ENCODE assay signal across 29 cellular contexts in genomic region chr3:51593697-51594096, GRCh38. TPM values are rescaled to one million over a fixed set of nuclear protein-coding genes. Genes with fewer than 3 reads are reported as not detected.
DNase-seq lines count a peak whose midpoint lies in the region; ATAC-seq, FAIRE-seq and TF ChIP-seq lines count a peak whose summit lies in the region.
"Had no signal": no experiment of that assay in that cellular context is flagged by ENCODE, and none has a peak within 500 bp of the region (broad histone marks: within the 10 kb centered on the region; RNA-seq: fewer than 3 reads in every experiment).

No MANE protein-coding gene starts in this region.

- no peak overlapping the region for H3K27ac ChIP-seq in K562 (ENCODE audit: extremely low read depth, low read depth, low read length)
- H3K27ac ChIP-seq: 22Rv1; A549; BLaER1; BLaER1 treated with 17β-estradiol and CSF1 and Interleukin-3, amounts not matched to agents 10 nM and 100 nM; C4-2B had no signal

- H3K9me3 ChIP-seq in K562 (replicated peaks; ENCODE audit: control insufficient read depth, insufficient read depth, low read depth, low read length) = no peaks in the 10 kb centered on the region
- H3K9me3 ChIP-seq: A549; BE2C; BLaER1; BLaER1 treated with 17β-estradiol and CSF1 and Interleukin-3, amounts not matched to agents 10 nM and 100 nM; Caco-2 had no signal

- no peak overlapping the region for H3K4me3 ChIP-seq in K562
- H3K4me3 ChIP-seq: A549; BLaER1; BLaER1 treated with 17β-estradiol and CSF1 and Interleukin-3, amounts not matched to agents 10 nM and 100 nM had no signal

- H3K9me1 ChIP-seq in K562 (ENCODE audit: control insufficient read depth, insufficient read depth, low read length) = no peaks in the 10 kb centered on the region

- 96% methylated on average over 4 of the region's 4 CpGs for WGBS in K562 (ENCODE audit: insufficient coverage, low coverage, missing lambda C conversion rate)

- H3K27me3 ChIP-seq in K562 (ENCODE audit: control insufficient read depth in 2 of 2, insufficient read depth in 2 of 2, low read length in 2 of 2) = no peaks in the 10 kb centered on the region
- H3K27me3 ChIP-seq: BE2C; BLaER1; BLaER1 treated with 17β-estradiol and CSF1 and Interleukin-3, amounts not matched to agents 10 nM and 100 nM had no signal

- BruUV-seq in K562 (replicated peaks; lab: Mats Ljungman, UMichigan) = no TSS peak

- H3K9ac ChIP-seq in K562 (ENCODE audit: insufficient read depth in 1 of 2, low read depth in 2 of 2, low read length in 2 of 2) = no peak overlapping the region
- H3K9ac ChIP-seq: BLaER1; BLaER1 treated with 17β-estradiol and CSF1 and Interleukin-3, amounts not matched to agents 10 nM and 100 nM had no signal

- no peak for DNase-seq in K562 (ENCODE audit: extremely low read depth in 1 of 4, low spot score in 3 of 4)
- DNase-seq: 8988T; ACHN; AML-193; BE2C; C1 segment of cervical spinal cord; Caco-2; Calu3; CD4-positive, alpha-beta memory T cell; CD4-positive, alpha-beta T cell; CD4-positive, CD25-positive, alpha-beta regulatory T cell; CD8-positive, alpha-beta memory T cell; CD8-positive, alpha-beta T cell; COR-L47; DMS 273 treated with DMSO at 0.1 percent for 48 hours; DMS153; DMS53; DMS79; DMS79 treated with DMSO at 0.1 percent for 48 hours; DND-41; EL had no signal

- no peak overlapping the region for H3K4me2 ChIP-seq in K562 (ENCODE audit: insufficient read depth, low read length)
- H3K4me2 ChIP-seq: A549; BLaER1; BLaER1 treated with 17β-estradiol and CSF1 and Interleukin-3, amounts not matched to agents 10 nM and 100 nM had no signal

- TF ChIP-seq POLR2A in K562 (conservative IDR thresholded peaks at IDR 0.05) = no peak

- CTCF ChIA-PET in K562 (lab: Yijun Ruan, JAX; ENCODE audit: low intra/inter-chr PET ratio) = no interaction called here

- no peak for TF ChIP-seq EP300 in K562 (IDR thresholded peaks at IDR 0.05; ENCODE audit: low read length)

- no peaks in the 10 kb centered on the region for H3K4me1 ChIP-seq in K562 (replicated peaks in 1 of 2; ENCODE audit: control insufficient read depth in 2 of 2, insufficient read depth in 2 of 2, low read length in 2 of 2)
- H3K4me1 ChIP-seq: A549, BE2C, Caco-2 had no signal

- H2AFZ ChIP-seq in K562 (ENCODE audit: low read depth, low read length) = no peak overlapping the region

- POLR2A ChIA-PET in K562 (lab: Yijun Ruan, JAX) = no interaction called here

- no peaks in the 10 kb centered on the region for H4K20me1 ChIP-seq in K562 (replicated peaks; ENCODE audit: control insufficient read depth, insufficient read depth, low read length)

- TF ChIP-seq CTCF in K562 (IDR thresholded peaks at IDR 0.05 in 2 of 3, conservative IDR thresholded peaks at IDR 0.05 in 1 of 3; ENCODE audit: insufficient read depth in 2 of 3, low read depth in 1 of 3, low read length in 3 of 3) = no peak

- no peak for TF ChIP-seq RAD21 in K562 (CRISPR knock-in tag; conservative IDR thresholded peaks at IDR 0.05 in 1 of 2, IDR thresholded peaks at IDR 0.05 in 1 of 2)

- no peak for ATAC-seq in K562
- no peak for ATAC-seq in HG02870 (IDR thresholded peaks at IDR 0.05; ENCODE audit: unreplicated experiment)
- ATAC-seq: A549; CD8-positive, alpha-beta T cell had no signal

- peaks cover 8% of the 10 kb centered on the region; the same call in 2 of the 3 replicates for H3K36me3 ChIP-seq in K562 (ENCODE audit: control insufficient read depth, insufficient read depth, low read length)
- H3K36me3 ChIP-seq: BE2C had no signal

- H3K79me2 ChIP-seq in K562 (ENCODE audit: control insufficient read depth, insufficient read depth, low read length) = no peaks in the 10 kb centered on the region

- FAIRE-seq in K562 (lab: Jason Lieb, UNC) = no peak
- FAIRE-seq: A204.1, A549, D721Med had no signal

- intact Hi-C loops in K562 (cut with micrococcal nuclease) = no loop called here

- in situ Hi-C loops in K562 (cut with MboI) = no loop called here

TF ChIP-seq in K562, 482 proteins besides CTCF, POLR2A, EP300 and RAD21 (continues in another document):
- TF ChIP-seq ZNF707 (CRISPR knock-in tag; conservative IDR thresholded peaks at IDR 0.05) (peak; percentile 49; the same call in 1 of the 2 replicates), KDM1A (IDR thresholded peaks at IDR 0.05) (no peak), GATAD2A (IDR thresholded peaks at IDR 0.05) (no peak), NR1H2 (CRISPR knock-in tag; IDR thresholded peaks at IDR 0.05) (no peak), FIP1L1 (IDR thresholded peaks at IDR 0.05; ENCODE audit: low read depth, low read length, poor library complexity, severe bottlenecking) (no peak), NFATC3 (IDR thresholded peaks at IDR 0.05) (no peak), ZBTB49 (CRISPR knock-in tag; IDR thresholded peaks at IDR 0.05; ENCODE audit: borderline replicate concordance) (no peak), ZNF165 (CRISPR knock-in tag; IDR thresholded peaks at IDR 0.05; ENCODE audit: borderline replicate concordance) (no peak), ZBTB12 (CRISPR knock-in tag; IDR thresholded peaks at IDR 0.05) (no peak), NR4A1 (CRISPR knock-in tag; IDR thresholded peaks at IDR 0.05) (no peak), NR4A1 (tag; IDR thresholded peaks at IDR 0.05) (no peak), PTBP1 (IDR thresholded peaks at IDR 0.05; ENCODE audit: low read depth, low read length) (no peak), EGR1 (conservative IDR thresholded peaks at IDR 0.05) (no peak), ZNF140 (CRISPR knock-in tag; IDR thresholded peaks at IDR 0.05) (peak; percentile 79; the same call in 1 of the 2 replicates), WHSC1 (IDR thresholded peaks at IDR 0.05; ENCODE audit: low read length) (no peak), NFRKB (IDR thresholded peaks at IDR 0.05; ENCODE audit: low read depth) (no peak), ZNF277 (CRISPR knock-in tag; IDR thresholded peaks at IDR 0.05; ENCODE audit: borderline replicate concordance) (peak; percentile 83; the same call in 1 of the 2 replicates), DIDO1 (tag; IDR thresholded peaks at IDR 0.05; ENCODE audit: low read depth) (no peak)

RNA-seq across cellular contexts. Expression of gene RAD54L2, which starts 55.2 kb away (rescaled TPM):
- 58.3 and 76.4 TPM in 2 replicates for total RNA-seq in K562 (2011; cell fraction: chromatin; rRNA removed; ENCODE audit: low replicate concordance)
- total RNA-seq in K562 (2011; cell fraction: nucleolus; rRNA removed) = 20.7 and 26.8 TPM in 2 replicates
- 42.1 and 52.2 TPM in 2 replicates for total RNA-seq in K562 (2011; cell fraction: nucleoplasm; rRNA removed)
- total RNA-seq in K562 (2014; rRNA removed) (4.2 and 6.0 TPM in 2 replicates), K562 (2014; rRNA removed; fragmentation: Illumina TruSeq; extraction: Trizol) (8.6 and 9.0 TPM in 2 replicates), K562 (2015; rRNA removed; fragmentation: Illumina TruSeq; extraction: Trizol) (6.7 and 7.1 TPM in 2 replicates), K562 (2021) (10.7 and 12.2 TPM in 2 replicates)
- polyA plus RNA-seq in K562 (2011; rRNA removed) (4.4 and 4.9 TPM in 2 replicates), K562 (2014; fragmentation: Illumina TruSeq; extraction: Trizol) (6.0 and 6.4 TPM in 2 replicates), K562 (2014; fragmentation: Nextera tagmentation; extraction: Ambion mirVana) (1 to 10 TPM; 1.3 to 2.4 TPM), K562 (2014; rRNA removed) (4.5 and 5.4 TPM in 2 replicates)
- polyA plus RNA-seq in K562 (2011; cell fraction: cytosol; rRNA removed) = 2.9 and 3.4 TPM in 2 replicates
- polyA plus RNA-seq in K562 (2011; cell fraction: nucleus; rRNA removed) = 8.7 and 11.0 TPM in 2 replicates
- polyA plus RNA-seq in K562 (2012) = 4.1 and 4.6 TPM in 2 replicates
- polyA minus RNA-seq in K562 (2011; rRNA and poly(A)+ RNA removed) = 16.6 and 19.0 TPM in 2 replicates
- 9.2 and 10.5 TPM in 2 replicates for polyA minus RNA-seq in K562 (2011; cell fraction: cytosol; rRNA and poly(A)+ RNA removed)
- polyA minus RNA-seq in K562 (2011; cell fraction: nucleus; rRNA and poly(A)+ RNA removed) = 9.3 and 13.9 TPM in 2 replicates
